Comparison of ENCODE assay signal across 18 cellular contexts in the genomic region with DNA sequence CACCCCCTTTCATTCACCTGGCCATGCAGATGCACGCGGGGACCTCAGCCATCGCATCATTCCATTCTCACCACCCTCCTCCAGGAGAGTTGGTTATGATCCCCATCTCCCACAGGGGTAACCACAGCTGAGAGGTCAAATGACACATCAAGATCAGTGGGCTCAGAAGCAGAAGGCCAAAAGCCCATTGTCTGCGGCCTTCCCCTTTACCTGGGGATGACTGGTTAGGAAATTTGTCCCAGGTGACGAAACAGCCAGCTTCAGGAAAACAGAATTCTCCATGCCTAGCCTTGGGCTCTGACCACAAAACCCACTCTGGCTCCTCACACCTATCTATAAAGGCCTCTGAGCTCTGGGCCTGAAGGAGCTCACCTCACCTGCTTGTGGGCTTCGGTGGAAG.
"Had no signal": no experiment of that assay in that cellular context is flagged by ENCODE, and none has a peak within 500 bp of the region (broad histone marks: within the 10 kb centered on the region; RNA-seq: fewer than 3 reads in every experiment).

No MANE protein-coding gene starts in this region.

- H3K4me3 Mint-ChIP-seq: activated naive CD4-positive, alpha-beta T cell treated with anti-CD3 and anti-CD28 coated beads for 36 hours; activated naive CD8-positive, alpha-beta T cell treated with anti-CD3 and anti-CD28 coated beads, Interleukin-2, amount 10 ng/mL, durations not matched to agents 7 days and 5 days; activated T-cell treated with anti-CD3 and anti-CD28 coated beads, Interleukin-2, amount 50 U/mL, for 24 hours; mesothelial cell of epicardium; nephron progenitor cell; stimulated activated naive CD8-positive, alpha-beta T cell treated with anti-CD3 and anti-CD28 coated beads, Interleukin-15, Interleukin-2, amounts not matched to agents 100 ng/mL and 50 ng/mL, for 24 hours had no signal

- H3K36me3 Mint-ChIP-seq: activated naive CD8-positive, alpha-beta T cell treated with anti-CD3 and anti-CD28 coated beads, Interleukin-2, amount 10 ng/mL, durations not matched to agents 7 days and 5 days; mesothelial cell of epicardium had no signal

- H3K9me3 Mint-ChIP-seq: activated naive CD4-positive, alpha-beta T cell treated with anti-CD3 and anti-CD28 coated beads for 36 hours; activated naive CD8-positive, alpha-beta T cell treated with anti-CD3 and anti-CD28 coated beads, Interleukin-2, amount 10 ng/mL, durations not matched to agents 7 days and 5 days; activated T-cell treated with anti-CD3 and anti-CD28 coated beads, Interleukin-2, amount 50 U/mL, for 24 hours; activated T-helper 2 cell treated with anti-CD3 and anti-CD28 coated beads, Interferon-gamma antibody, Interleukin-2, Interleukin-4, amounts not matched to agents 10 μg/mL and 5 μg/mL and 100 μg/mL, durations not matched to agents 14 hours and 24 hours and 36 hours; mesothelial cell of epicardium; nephron progenitor cell; stimulated activated naive CD8-positive, alpha-beta T cell treated with anti-CD3 and anti-CD28 coated beads, Interleukin-15, Interleukin-2, amounts not matched to agents 100 ng/mL and 50 ng/mL, for 24 hours had no signal

- DNase-seq: activated CD4-positive, alpha-beta T cell treated with anti-CD3 and anti-CD28 coated beads, Interleukin-2, amount 50 U/mL, for 4 hours; activated CD8-positive, alpha-beta memory T cell treated with anti-CD3 and anti-CD28 coated beads for 24 hours; activated CD8-positive, alpha-beta memory T cell treated with anti-CD3 and anti-CD28 coated beads, Interleukin-2, amount 50 U/mL, for 4 hours; activated naive CD4-positive, alpha-beta T cell treated with anti-CD3 and anti-CD28 coated beads for 36 hours; activated naive CD8-positive, alpha-beta T cell treated with anti-CD3 and anti-CD28 coated beads, Interleukin-2, amount 10 ng/mL, durations not matched to agents 7 days and 5 days; activated T-cell treated with anti-CD3 and anti-CD28 coated beads, Interleukin-2, amount 50 U/mL, for 24 hours; amniotic stem cell; colonic mucosa; islet precursor cell; nephron progenitor cell; occipital lobe; sigmoid colon; stimulated activated CD4-positive, alpha-beta T cell treated with anti-CD3 and anti-CD28 coated beads, Interleukin-4, amount 100 ng/mL, for 1 hour; T-helper 1 cell; thyroid gland had no signal

- H3K27ac Mint-ChIP-seq: activated naive CD4-positive, alpha-beta T cell treated with anti-CD3 and anti-CD28 coated beads for 36 hours; activated naive CD8-positive, alpha-beta T cell treated with anti-CD3 and anti-CD28 coated beads, Interleukin-2, amount 10 ng/mL, durations not matched to agents 7 days and 5 days; activated T-cell treated with anti-CD3 and anti-CD28 coated beads, Interleukin-2, amount 50 U/mL, for 24 hours; activated T-helper 2 cell treated with anti-CD3 and anti-CD28 coated beads, Interferon-gamma antibody, Interleukin-2, Interleukin-4, amounts not matched to agents 10 μg/mL and 5 μg/mL and 100 μg/mL, durations not matched to agents 14 hours and 24 hours and 36 hours; stimulated activated naive CD8-positive, alpha-beta T cell treated with anti-CD3 and anti-CD28 coated beads, Interleukin-15, Interleukin-2, amounts not matched to agents 100 ng/mL and 50 ng/mL, for 24 hours had no signal

- H3K27me3 Mint-ChIP-seq: activated T-cell treated with anti-CD3 and anti-CD28 coated beads, Interleukin-2, amount 50 U/mL, for 24 hours; stimulated activated naive CD8-positive, alpha-beta T cell treated with anti-CD3 and anti-CD28 coated beads, Interleukin-15, Interleukin-2, amounts not matched to agents 100 ng/mL and 50 ng/mL, for 24 hours had no signal
